ENCODE assay signal across 20 cellular contexts in genomic region chr16:82972520-82972919, GRCh38.
DNase-seq lines count a peak whose midpoint lies in the region; ATAC-seq and TF ChIP-seq lines count a peak whose summit lies in the region.
"Had no signal": no experiment of that assay in that cellular context is flagged by ENCODE, and none has a peak within 500 bp of the region (broad histone marks: within the 10 kb centered on the region; RNA-seq: fewer than 3 reads in every experiment).

No MANE protein-coding gene starts in this region.

- H3K27me3 ChIP-seq in neural cell (ENCODE audit: insufficient read depth, low read depth, low read length): no peaks in the 10 kb centered on the region
- no peaks in the 10 kb centered on the region for H3K27me3 ChIP-seq in uterus
- H3K27me3 ChIP-seq in lower lobe of right lung (ENCODE audit: low read depth): no peaks in the 10 kb centered on the region
- H3K27me3 ChIP-seq: BLaER1 had no signal

- ATAC-seq in lower lobe of right lung: no peak
- ATAC-seq: CD8-positive, alpha-beta T cell; GM23338; HCT116 had no signal

- peak; percentile 8 for DNase-seq in NCI-H1694 (lab: John Stamatoyannopoulos, UW)
- no peak for DNase-seq in NCI-H1694 treated with DMSO at 0.1 percent for 48 hours (lab: John Stamatoyannopoulos, UW)
- DNase-seq in dermis microvascular lymphatic vessel endothelial cell (ENCODE audit: low read depth in 2 of 2): peak; percentile 31 to 68
- DNase-seq in uterus: no peak
- no peak for DNase-seq in COLO668 (lab: John Stamatoyannopoulos, UW; ENCODE audit: unreplicated experiment)
- no peak for DNase-seq in GDM1 (lab: John Stamatoyannopoulos, UW)
- DNase-seq in lower lobe of right lung: no peak
- DNase-seq: CD4-positive, CD25-positive, alpha-beta regulatory T cell; CD8-positive, alpha-beta T cell; DMS 273 treated with DMSO at 0.1 percent for 48 hours; DMS79; EL; GF-D8; H9 had no signal

- H3K79me2 ChIP-seq in neural cell (replicated peaks; ENCODE audit: insufficient read depth, low read length): no peaks in the 10 kb centered on the region

- H3K36me3 ChIP-seq in neural cell (ENCODE audit: insufficient read depth, low read length) (no peaks in the 10 kb centered on the region), uterus (no peaks in the 10 kb centered on the region), lower lobe of right lung (no peaks in the 10 kb centered on the region)
- H3K36me3 ChIP-seq: BLaER1 had no signal

- no peak overlapping the region for H2AFZ ChIP-seq in neural cell (ENCODE audit: low read depth, low read length)
- H2AFZ ChIP-seq: GM23338 had no signal

- H3K27ac ChIP-seq in neural cell (ENCODE audit: low read length) (no peak overlapping the region), uterus (no peak overlapping the region), lower lobe of right lung (no peak overlapping the region)
- H3K27ac ChIP-seq: 22Rv1, BLaER1, C4-2B had no signal

- peak; percentile 36 for TF ChIP-seq EP300 in neural cell (conservative IDR thresholded peaks at IDR 0.05; ENCODE audit: poor library complexity, severe bottlenecking)

- no peaks in the 10 kb centered on the region for H3K9me2 ChIP-seq in neural cell (ENCODE audit: insufficient read depth, low read length)

- H4K20me1 ChIP-seq in neural cell (ENCODE audit: insufficient read depth): no peaks in the 10 kb centered on the region
- H4K20me1 ChIP-seq: BLaER1 had no signal

- TF ChIP-seq RAD21 in neural cell (conservative IDR thresholded peaks at IDR 0.05): no peak

- no peaks in the 10 kb centered on the region for H3F3A ChIP-seq in neural cell (ENCODE audit: insufficient read depth, low read length, poor library complexity, severe bottlenecking)

- intact Hi-C loops in uterus (cut with DNase I; ENCODE audit: low total_unique reads) (no loop called here), lower lobe of right lung (cut with DNase I) (no loop called here)

- no peaks in the 10 kb centered on the region for H3K4me1 ChIP-seq in uterus
- H3K4me1 ChIP-seq in lower lobe of right lung: no peaks in the 10 kb centered on the region
- H3K4me1 ChIP-seq: BLaER1 had no signal

- H3K4me3 ChIP-seq in neural cell (ENCODE audit: low read length) (no peak overlapping the region), uterus (no peak overlapping the region), lower lobe of right lung (no peak overlapping the region)
- H3K4me3 ChIP-seq: BLaER1, GM23338 had no signal

- TF ChIP-seq CTCF in neural cell (IDR thresholded peaks at IDR 0.05; ENCODE audit: poor library complexity, severe bottlenecking) (no peak), uterus (IDR thresholded peaks at IDR 0.05) (no peak), lower lobe of right lung (IDR thresholded peaks at IDR 0.05) (no peak)

- TF ChIP-seq POLR2A in uterus (IDR thresholded peaks at IDR 0.05): no peak

- no peak overlapping the region for H3K9ac ChIP-seq in neural cell (ENCODE audit: low read length)
- H3K9ac ChIP-seq: BLaER1 had no signal

- H3K9me3 ChIP-seq in neural cell (ENCODE audit: low read length) (no peaks in the 10 kb centered on the region), uterus (no peaks in the 10 kb centered on the region), lower lobe of right lung (no peaks in the 10 kb centered on the region)

- H3K4me2 ChIP-seq in neural cell (ENCODE audit: low read length): no peak overlapping the region
- H3K4me2 ChIP-seq: BLaER1, GM23338 had no signal

TF ChIP-seq in neural cell, 6 proteins besides CTCF, POLR2A, EP300 and RAD21:
- TF ChIP-seq EZH2 (IDR thresholded peaks at IDR 0.05; ENCODE audit: borderline replicate concordance, insufficient read depth, low read length, poor library complexity, severe bottlenecking) (no peak), POLR2AphosphoS5 (IDR thresholded peaks at IDR 0.05) (peak; percentile 58), REST (IDR thresholded peaks at IDR 0.05; ENCODE audit: borderline replicate concordance) (no peak)

Comparison
In these comparisons a context has a peak if more than half of its experiments do, and no peak if none do; other contexts are left out.
1. DNase-seq: peak in NCI-H1694 (single experiment) and dermis microvascular lymphatic vessel endothelial cell (2 of 2); none in NCI-H1694 treated with DMSO at 0.1 percent for 48 hours (single experiment), uterus (0 of 2), COLO668 (single experiment), GDM1 (single experiment) and lower lobe of right lung (single experiment).